8 cellular contexts compared by ENCODE assay signal in the genomic region with DNA sequence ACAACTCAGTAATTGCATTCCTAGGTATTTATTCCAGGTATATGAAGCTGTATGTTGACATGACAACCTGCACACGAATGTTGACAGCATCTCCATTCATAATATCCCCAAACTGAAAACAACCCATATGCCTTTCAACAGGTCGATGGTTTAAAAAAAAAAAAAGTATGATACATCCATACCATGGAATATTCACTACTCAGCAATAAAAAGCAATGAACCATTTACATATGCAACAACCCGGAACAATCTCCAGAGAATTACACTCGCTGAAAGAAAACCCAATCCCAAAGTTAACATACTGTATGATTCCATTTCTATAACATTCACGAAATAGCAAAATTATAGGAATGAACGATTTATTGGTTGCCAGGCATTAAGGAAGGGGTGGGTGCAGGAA. TPM values are rescaled to one million over a fixed set of nuclear protein-coding genes. Genes with fewer than 3 reads are reported as not detected.
"Had no signal": no experiment of that assay in that cellular context is flagged by ENCODE, and none has a peak within 500 bp of the region (broad histone marks: within the 10 kb centered on the region; RNA-seq: fewer than 3 reads in every experiment).

No MANE protein-coding gene starts in this region.

- H2AFZ ChIP-seq: GM23338 had no signal

- H3K4me2 ChIP-seq: GM23338 had no signal

- H3K4me3 ChIP-seq: GM23338 had no signal

- FAIRE-seq: H1, H54, HTR-8/SVneo had no signal

- H3K27me3 Mint-ChIP-seq: IgD-negative memory B cell had no signal

- H3K4me1 Mint-ChIP-seq: GM23338, H9, IgD-negative memory B cell had no signal

- ATAC-seq: GM23338 had no signal

- H3K4me3 Mint-ChIP-seq: GM23338, H9, IgD-negative memory B cell had no signal

- H3K27ac Mint-ChIP-seq: GM23338, H9, IgD-negative memory B cell had no signal

- DNase-seq: H9, HCEC 1CT, KG1 had no signal

- H3K36me3 Mint-ChIP-seq: IgD-negative memory B cell had no signal

RNA-seq across cellular contexts. Expression of a gene that starts 53.3 kb away (rescaled TPM):
- total RNA-seq: GM23338 had no signal
- polyA plus RNA-seq: GM23338, IgD-negative memory B cell had no signal
